In genomic region chr6:37691904-37692806, GRCh38 we compare ENCODE assay signal across 8 cellular contexts. TPM values are rescaled to one million over a fixed set of nuclear protein-coding genes. Genes with fewer than 3 reads are reported as not detected.
A peak's percentile ranks its signal among the peaks of the same experiment; 100 is the strongest.
DNase-seq lines count a peak whose midpoint lies in the region; ATAC-seq, FAIRE-seq and TF ChIP-seq lines count a peak whose summit lies in the region.

No MANE protein-coding gene starts in this region.

- H3K4me3 ChIP-seq in Peyer's patch (no peak overlapping the region), fibroblast of villous mesenchyme (ENCODE audit: low read depth, low read length) (no peak overlapping the region), thoracic aorta (peak overlapping the region; percentile 15)

- H3K4me1 Mint-ChIP-seq in activated T-helper 17 cell treated with anti-CD3 and anti-CD28 coated beads, Interleukin-2, amount 50 U/mL, for 72 hours: peaks cover 6% of the 10 kb centered on the region

- H3K27me3 Mint-ChIP-seq in activated T-helper 17 cell treated with anti-CD3 and anti-CD28 coated beads, Interleukin-2, amount 50 U/mL, for 72 hours: peaks cover 32% of the 10 kb centered on the region

- peak; percentile 87 for ATAC-seq in activated T-helper 17 cell treated with anti-CD3 and anti-CD28 coated beads, Interleukin-2, amount 50 U/mL, for 72 hours (replicated peaks)
- ATAC-seq in thoracic aorta (ENCODE audit: insufficient number of reproducible peaks, low FRiP score, low read depth): peak; percentile 58
- ATAC-seq in HG03520 (IDR thresholded peaks at IDR 0.05; ENCODE audit: unreplicated experiment): no peak

- H3K27ac ChIP-seq in Peyer's patch (no peak overlapping the region), thoracic aorta (peak overlapping the region; percentile 47 to 66)

- TF ChIP-seq CTCF in Peyer's patch (IDR thresholded peaks at IDR 0.05) (peak; percentile 84 to 98 (median 94)), fibroblast of villous mesenchyme (IDR thresholded peaks at IDR 0.05; ENCODE audit: insufficient read depth, low read depth, low read length) (peak; percentile 98), thoracic aorta (IDR thresholded peaks at IDR 0.05) (peak; percentile 99)

- no peak overlapping the region for H3K4me3 Mint-ChIP-seq in activated T-helper 17 cell treated with anti-CD3 and anti-CD28 coated beads, Interleukin-2, amount 50 U/mL, for 72 hours

- TF ChIP-seq POLR2A in GM12892 (IDR thresholded peaks at IDR 0.05; ENCODE audit: low read depth, low read length) (no peak), Peyer's patch (IDR thresholded peaks at IDR 0.05) (no peak)

- peak; percentile 85 for DNase-seq in GM12892 (ENCODE audit: insufficient read length)
- DNase-seq in HuH-7 (ENCODE audit: low spot score): peak; percentile 92
- peak; percentile 65 to 89 (median 85) for DNase-seq in Peyer's patch
- peak; percentile 52 for DNase-seq in fibroblast of villous mesenchyme (ENCODE audit: low read depth)
- peak; percentile 63 for DNase-seq in occipital lobe (lab: John Stamatoyannopoulos, UW)
- DNase-seq in thoracic aorta (ENCODE audit: low spot score): no peak

- no peaks in the 10 kb centered on the region for H3K36me3 ChIP-seq in Peyer's patch
- H3K36me3 ChIP-seq in thoracic aorta: no peaks in the 10 kb centered on the region

- no peaks in the 10 kb centered on the region for H3K9me3 Mint-ChIP-seq in activated T-helper 17 cell treated with anti-CD3 and anti-CD28 coated beads, Interleukin-2, amount 50 U/mL, for 72 hours

- peaks cover 0 to 22% (median 7%) of the 10 kb centered on the region in 4 donors for H3K4me1 ChIP-seq in Peyer's patch
- H3K4me1 ChIP-seq in thoracic aorta (ENCODE audit: control insufficient read depth in 1 of 2, low read depth in 2 of 2): peaks cover 15 to 27% of the 10 kb centered on the region in 2 donors

- H3K27me3 ChIP-seq in Peyer's patch (peaks cover 0 to 18% of the 10 kb centered on the region in 2 donors), thoracic aorta (replicated peaks; ENCODE audit: insufficient read depth) (no peaks in the 10 kb centered on the region)

- H3K36me3 Mint-ChIP-seq in activated T-helper 17 cell treated with anti-CD3 and anti-CD28 coated beads, Interleukin-2, amount 50 U/mL, for 72 hours (ENCODE audit: low read depth): no peaks in the 10 kb centered on the region

- H3K27ac Mint-ChIP-seq in activated T-helper 17 cell treated with anti-CD3 and anti-CD28 coated beads, Interleukin-2, amount 50 U/mL, for 72 hours: peak overlapping the region; percentile 0

- FAIRE-seq in GM12892 (lab: Jason Lieb, UNC): peak; percentile 94

- H3K9me3 ChIP-seq in Peyer's patch: no peaks in the 10 kb centered on the region
- no peaks in the 10 kb centered on the region for H3K9me3 ChIP-seq in thoracic aorta

RNA-seq across cellular contexts. Expression of gene MDGA1, which starts 5.5 kb away (rescaled TPM):
- 0.23 TPM for polyA plus RNA-seq in GM12892 (2012; ENCODE audit: missing spikeins)
- 1 to 10 TPM in 3 of 4 donors, under 1 TPM in 1; 0.35 to 4.3 (median 4.1) TPM for total RNA-seq in Peyer's patch
- total RNA-seq in activated T-helper 17 cell treated with anti-CD3 and anti-CD28 coated beads, Interleukin-2, amount 50 U/mL, for 72 hours: 1 to 10 TPM in 1 of 2 donors, under 1 TPM in 1; 0.32 to 3.0 TPM
- 5.2 and 5.8 TPM in 2 replicates for total RNA-seq in fibroblast of villous mesenchyme
- total RNA-seq in occipital lobe: 19.8 TPM
- 1 to 10 TPM; 6.8 to 7.3 TPM for total RNA-seq in thoracic aorta

Comparison
In these comparisons a context has a peak if more than half of its experiments do, and no peak if none do; other contexts are left out.
1. H3K27ac ChIP-seq: peak in thoracic aorta (2 of 2); none in Peyer's patch (0 of 4).
2. Peak in every context shown above with its lines, with median percentiles within 50 percentile points of each other: CTCF ChIP-seq.